2 cellular contexts compared by ENCODE assay signal in the genomic region with DNA sequence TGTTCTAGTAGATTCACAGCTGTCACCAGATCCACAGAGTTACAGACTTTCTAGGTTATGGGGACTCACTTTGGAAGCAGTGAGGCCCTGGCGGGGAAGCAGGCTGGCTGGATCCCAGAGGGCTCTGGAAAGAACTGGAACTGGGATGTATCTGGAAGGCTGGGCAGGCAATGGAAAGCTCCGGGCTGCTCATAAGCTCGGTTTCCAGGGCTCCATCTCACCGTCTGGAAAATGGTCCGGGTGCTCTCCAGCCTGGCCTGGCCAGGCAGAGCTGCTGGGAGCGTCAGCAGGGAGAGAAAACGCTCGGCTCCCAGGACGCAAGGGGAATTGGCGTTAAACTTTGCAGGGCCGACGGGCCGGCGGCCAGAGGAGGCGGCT.
TF ChIP-seq lines count a peak whose summit lies in the region.

No MANE protein-coding gene starts in this region.

TF ChIP-seq in GM23338, 12 proteins besides CTCF, POLR2A, EP300 and RAD21 (continued from another document):
- TF ChIP-seq REST (IDR thresholded peaks at IDR 0.05; ENCODE audit: unreplicated experiment) (no peak), ETS1 (IDR thresholded peaks at IDR 0.05) (no peak), EZH2 (IDR thresholded peaks at IDR 0.05; ENCODE audit: low read depth, unreplicated experiment) (no peak), POLR2AphosphoS5 (IDR thresholded peaks at IDR 0.05; ENCODE audit: low read depth) (no peak), ZNF331 (CRISPR knock-in tag; IDR thresholded peaks at IDR 0.05; ENCODE audit: low read depth) (no peak)
- TF ChIP-seq, protein P1, sequence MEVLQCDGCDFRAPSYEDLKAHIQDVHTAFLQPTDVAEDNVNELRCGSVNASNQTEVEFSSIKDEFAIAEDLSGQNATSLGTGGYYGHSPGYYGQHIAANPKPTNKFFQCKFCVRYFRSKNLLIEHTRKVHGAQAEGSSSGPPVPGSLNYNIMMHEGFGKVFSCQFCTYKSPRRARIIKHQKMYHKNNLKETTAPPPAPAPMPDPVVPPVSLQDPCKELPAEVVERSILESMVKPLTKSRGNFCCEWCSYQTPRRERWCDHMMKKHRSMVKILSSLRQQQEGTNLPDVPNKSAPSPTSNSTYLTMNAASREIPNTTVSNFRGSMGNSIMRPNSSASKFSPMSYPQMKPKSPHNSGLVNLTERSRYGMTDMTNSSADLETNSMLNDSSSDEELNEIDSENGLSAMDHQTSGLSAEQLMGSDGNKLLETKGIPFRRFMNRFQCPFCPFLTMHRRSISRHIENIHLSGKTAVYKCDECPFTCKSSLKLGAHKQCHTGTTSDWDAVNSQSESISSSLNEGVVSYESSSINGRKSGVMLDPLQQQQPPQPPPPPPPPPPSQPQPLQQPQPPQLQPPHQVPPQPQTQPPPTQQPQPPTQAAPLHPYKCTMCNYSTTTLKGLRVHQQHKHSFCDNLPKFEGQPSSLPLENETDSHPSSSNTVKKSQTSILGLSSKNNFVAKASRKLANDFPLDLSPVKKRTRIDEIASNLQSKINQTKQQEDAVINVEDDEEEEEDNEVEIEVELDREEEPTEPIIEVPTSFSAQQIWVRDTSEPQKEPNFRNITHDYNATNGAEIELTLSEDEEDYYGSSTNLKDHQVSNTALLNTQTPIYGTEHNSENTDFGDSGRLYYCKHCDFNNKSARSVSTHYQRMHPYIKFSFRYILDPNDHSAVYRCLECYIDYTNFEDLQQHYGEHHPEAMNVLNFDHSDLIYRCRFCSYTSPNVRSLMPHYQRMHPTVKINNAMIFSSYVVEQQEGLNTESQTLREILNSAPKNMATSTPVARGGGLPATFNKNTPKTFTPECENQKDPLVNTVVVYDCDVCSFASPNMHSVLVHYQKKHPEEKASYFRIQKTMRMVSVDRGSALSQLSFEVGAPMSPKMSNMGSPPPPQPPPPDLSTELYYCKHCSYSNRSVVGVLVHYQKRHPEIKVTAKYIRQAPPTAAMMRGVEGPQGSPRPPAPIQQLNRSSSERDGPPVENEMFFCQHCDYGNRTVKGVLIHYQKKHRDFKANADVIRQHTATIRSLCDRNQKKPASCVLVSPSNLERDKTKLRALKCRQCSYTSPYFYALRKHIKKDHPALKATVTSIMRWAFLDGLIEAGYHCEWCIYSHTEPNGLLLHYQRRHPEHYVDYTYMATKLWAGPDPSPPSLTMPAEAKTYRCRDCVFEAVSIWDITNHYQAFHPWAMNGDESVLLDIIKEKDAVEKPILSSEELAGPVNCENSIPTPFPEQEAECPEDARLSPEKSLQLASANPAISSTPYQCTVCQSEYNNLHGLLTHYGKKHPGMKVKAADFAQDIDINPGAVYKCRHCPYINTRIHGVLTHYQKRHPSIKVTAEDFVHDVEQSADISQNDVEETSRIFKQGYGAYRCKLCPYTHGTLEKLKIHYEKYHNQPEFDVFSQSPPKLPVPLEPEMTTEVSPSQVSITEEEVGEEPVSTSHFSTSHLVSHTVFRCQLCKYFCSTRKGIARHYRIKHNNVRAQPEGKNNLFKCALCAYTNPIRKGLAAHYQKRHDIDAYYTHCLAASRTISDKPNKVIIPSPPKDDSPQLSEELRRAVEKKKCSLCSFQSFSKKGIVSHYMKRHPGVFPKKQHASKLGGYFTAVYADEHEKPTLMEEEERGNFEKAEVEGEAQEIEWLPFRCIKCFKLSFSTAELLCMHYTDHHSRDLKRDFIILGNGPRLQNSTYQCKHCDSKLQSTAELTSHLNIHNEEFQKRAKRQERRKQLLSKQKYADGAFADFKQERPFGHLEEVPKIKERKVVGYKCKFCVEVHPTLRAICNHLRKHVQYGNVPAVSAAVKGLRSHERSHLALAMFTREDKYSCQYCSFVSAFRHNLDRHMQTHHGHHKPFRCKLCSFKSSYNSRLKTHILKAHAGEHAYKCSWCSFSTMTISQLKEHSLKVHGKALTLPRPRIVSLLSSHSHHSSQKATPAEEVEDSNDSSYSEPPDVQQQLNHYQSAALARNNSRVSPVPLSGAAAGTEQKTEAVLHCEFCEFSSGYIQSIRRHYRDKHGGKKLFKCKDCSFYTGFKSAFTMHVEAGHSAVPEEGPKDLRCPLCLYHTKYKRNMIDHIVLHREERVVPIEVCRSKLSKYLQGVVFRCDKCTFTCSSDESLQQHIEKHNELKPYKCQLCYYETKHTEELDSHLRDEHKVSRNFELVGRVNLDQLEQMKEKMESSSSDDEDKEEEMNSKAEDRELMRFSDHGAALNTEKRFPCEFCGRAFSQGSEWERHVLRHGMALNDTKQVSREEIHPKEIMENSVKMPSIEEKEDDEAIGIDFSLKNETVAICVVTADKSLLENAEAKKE (CRISPR knock-in tag; IDR thresholded peaks at IDR 0.05): no peak

TF ChIP-seq in SK-N-SH treated with all-trans-retinoic acid at 6 μM for 48 hours, 23 proteins besides CTCF, POLR2A, EP300 and RAD21 (continued from another document):
- TF ChIP-seq CSRNP3 (CRISPR knock-in tag; IDR thresholded peaks at IDR 0.05): no peak
- TF ChIP-seq GLIS3 (CRISPR knock-in tag; IDR thresholded peaks at IDR 0.05): no peak
- TF ChIP-seq, protein P2, sequence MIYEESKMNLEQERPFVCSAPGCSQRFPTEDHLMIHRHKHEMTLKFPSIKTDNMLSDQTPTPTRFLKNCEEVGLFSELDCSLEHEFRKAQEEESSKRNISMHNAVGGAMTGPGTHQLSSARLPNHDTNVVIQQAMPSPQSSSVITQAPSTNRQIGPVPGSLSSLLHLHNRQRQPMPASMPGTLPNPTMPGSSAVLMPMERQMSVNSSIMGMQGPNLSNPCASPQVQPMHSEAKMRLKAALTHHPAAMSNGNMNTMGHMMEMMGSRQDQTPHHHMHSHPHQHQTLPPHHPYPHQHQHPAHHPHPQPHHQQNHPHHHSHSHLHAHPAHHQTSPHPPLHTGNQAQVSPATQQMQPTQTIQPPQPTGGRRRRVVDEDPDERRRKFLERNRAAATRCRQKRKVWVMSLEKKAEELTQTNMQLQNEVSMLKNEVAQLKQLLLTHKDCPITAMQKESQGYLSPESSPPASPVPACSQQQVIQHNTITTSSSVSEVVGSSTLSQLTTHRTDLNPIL (CRISPR knock-in tag; IDR thresholded peaks at IDR 0.05; ENCODE audit: low read depth): no peak
- TF ChIP-seq, protein P3, sequence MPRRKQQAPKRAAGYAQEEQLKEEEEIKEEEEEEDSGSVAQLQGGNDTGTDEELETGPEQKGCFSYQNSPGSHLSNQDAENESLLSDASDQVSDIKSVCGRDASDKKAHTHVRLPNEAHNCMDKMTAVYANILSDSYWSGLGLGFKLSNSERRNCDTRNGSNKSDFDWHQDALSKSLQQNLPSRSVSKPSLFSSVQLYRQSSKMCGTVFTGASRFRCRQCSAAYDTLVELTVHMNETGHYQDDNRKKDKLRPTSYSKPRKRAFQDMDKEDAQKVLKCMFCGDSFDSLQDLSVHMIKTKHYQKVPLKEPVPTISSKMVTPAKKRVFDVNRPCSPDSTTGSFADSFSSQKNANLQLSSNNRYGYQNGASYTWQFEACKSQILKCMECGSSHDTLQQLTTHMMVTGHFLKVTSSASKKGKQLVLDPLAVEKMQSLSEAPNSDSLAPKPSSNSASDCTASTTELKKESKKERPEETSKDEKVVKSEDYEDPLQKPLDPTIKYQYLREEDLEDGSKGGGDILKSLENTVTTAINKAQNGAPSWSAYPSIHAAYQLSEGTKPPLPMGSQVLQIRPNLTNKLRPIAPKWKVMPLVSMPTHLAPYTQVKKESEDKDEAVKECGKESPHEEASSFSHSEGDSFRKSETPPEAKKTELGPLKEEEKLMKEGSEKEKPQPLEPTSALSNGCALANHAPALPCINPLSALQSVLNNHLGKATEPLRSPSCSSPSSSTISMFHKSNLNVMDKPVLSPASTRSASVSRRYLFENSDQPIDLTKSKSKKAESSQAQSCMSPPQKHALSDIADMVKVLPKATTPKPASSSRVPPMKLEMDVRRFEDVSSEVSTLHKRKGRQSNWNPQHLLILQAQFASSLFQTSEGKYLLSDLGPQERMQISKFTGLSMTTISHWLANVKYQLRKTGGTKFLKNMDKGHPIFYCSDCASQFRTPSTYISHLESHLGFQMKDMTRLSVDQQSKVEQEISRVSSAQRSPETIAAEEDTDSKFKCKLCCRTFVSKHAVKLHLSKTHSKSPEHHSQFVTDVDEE (CRISPR knock-in tag; IDR thresholded peaks at IDR 0.05): no peak
